ENCODE assay signal across 16 cellular contexts in genomic region chr13:40228981-40229380, GRCh38.
DNase-seq lines count a peak whose midpoint lies in the region; ATAC-seq and TF ChIP-seq lines count a peak whose summit lies in the region.
"Had no signal": no experiment of that assay in that cellular context is flagged by ENCODE, and none has a peak within 500 bp of the region (broad histone marks: within the 10 kb centered on the region; RNA-seq: fewer than 3 reads in every experiment).

No MANE protein-coding gene starts in this region.

- H3K36me3 ChIP-seq in subcutaneous abdominal adipose tissue (ENCODE audit: control insufficient read depth in 5 of 5, insufficient read depth in 5 of 5, low read length in 5 of 5) = no peaks in the 10 kb centered on the region
- H3K36me3 ChIP-seq: SJSA1 had no signal

- POLR2A ChIA-PET in CD4-positive, alpha-beta T cell (lab: Charles Lee) = no interaction called here

- no peaks in the 10 kb centered on the region for H3K9me3 ChIP-seq in subcutaneous abdominal adipose tissue (ENCODE audit: control insufficient read depth in 5 of 5, low read length in 5 of 5)
- H3K9me3 ChIP-seq in CD4-positive, alpha-beta T cell (ENCODE audit: control insufficient read depth, low read length) = no peaks in the 10 kb centered on the region
- H3K9me3 ChIP-seq: SJSA1 had no signal

- no peak overlapping the region for H3K9ac ChIP-seq in subcutaneous abdominal adipose tissue (ENCODE audit: low read length in 5 of 5)

- peaks cover 15% of the 10 kb centered on the region for H3K4me1 Mint-ChIP-seq in CD4-positive, alpha-beta T cell (ENCODE audit: low read depth)

- peak overlapping the region; percentile 6 for H3K27ac ChIP-seq in subcutaneous abdominal adipose tissue (ENCODE audit: low read depth, low read length)
- H3K27ac ChIP-seq in CD4-positive, alpha-beta T cell (ENCODE audit: low read depth, low read length) = no peak overlapping the region
- H3K27ac ChIP-seq: SJSA1 had no signal

- H3K4me3 Mint-ChIP-seq in CD4-positive, alpha-beta T cell = no peak overlapping the region
- H3K4me3 Mint-ChIP-seq: HFFc6 had no signal

- H3K9me3 Mint-ChIP-seq in CD4-positive, alpha-beta T cell = no peaks in the 10 kb centered on the region
- H3K9me3 Mint-ChIP-seq: HFFc6 had no signal

- peak; percentile 59 for DNase-seq in Caki2 (ENCODE audit: low read depth)
- DNase-seq in amniotic epithelial cell (ENCODE audit: low read depth) = peak; percentile 89
- DNase-seq in kidney glomerular epithelial cell (lab: John Stamatoyannopoulos, UW) = peak; percentile 32
- DNase-seq in medulla oblongata (ENCODE audit: extremely low spot score) = no peak
- DNase-seq in T1000 (lab: John Stamatoyannopoulos, UW) = no peak
- DNase-seq in CD4-positive, alpha-beta T cell = no peak
- DNase-seq: COR-L47, HFFc6, KBM-7, NCI-H1105 treated with DMSO at 0.1 percent for 48 hours, NCI-H1694, NCI-H2107, NCI-H226 had no signal

- in situ Hi-C loops in Caki2 (cut with HindIII; ENCODE audit: low pct_unique_long_range_greater_than_20kb, low sequenced_read_pairs) = no loop called here

- intact Hi-C loops in CD4-positive, alpha-beta T cell (cut with DNase I, micrococcal nuclease) = no loop called here

- no peak overlapping the region for H3K27ac Mint-ChIP-seq in CD4-positive, alpha-beta T cell
- H3K27ac Mint-ChIP-seq: HFFc6 had no signal

- CTCF ChIA-PET in CD4-positive, alpha-beta T cell (lab: Charles Lee) = interaction anchor here (1.1 kb wide), 1 partner anchor 22 kb away, joined by 3 read pairs; no protein-coding TSS in a partner anchor

- no peak for TF ChIP-seq CTCF in CD4-positive, alpha-beta T cell (IDR thresholded peaks at IDR 0.05)

- peaks cover 1 to 32% (median 19%) of the 10 kb centered on the region in 5 donors for H3K4me1 ChIP-seq in subcutaneous abdominal adipose tissue (ENCODE audit: control insufficient read depth in 5 of 5, insufficient read depth in 5 of 5, low read length in 5 of 5)

- H3K4me3 ChIP-seq in subcutaneous abdominal adipose tissue (ENCODE audit: low read depth in 1 of 5, low read length in 5 of 5) = no peak overlapping the region
- H3K4me3 ChIP-seq: SJSA1 had no signal

- H3K27me3 ChIP-seq in subcutaneous abdominal adipose tissue (ENCODE audit: control insufficient read depth in 5 of 5, insufficient read depth in 4 of 5, low read length in 5 of 5) = no peaks in the 10 kb centered on the region
- H3K27me3 ChIP-seq in CD4-positive, alpha-beta T cell (ENCODE audit: control insufficient read depth, insufficient read depth, low read length) = no peaks in the 10 kb centered on the region
- H3K27me3 ChIP-seq: SJSA1 had no signal

- no peak for ATAC-seq in CD4-positive, alpha-beta T cell (ENCODE audit: poor library complexity)
- ATAC-seq: HepG2 had no signal

- no peaks in the 10 kb centered on the region for H3K27me3 Mint-ChIP-seq in CD4-positive, alpha-beta T cell

- H3K36me3 Mint-ChIP-seq in CD4-positive, alpha-beta T cell (ENCODE audit: low read depth) = no peaks in the 10 kb centered on the region

Comparison
In these comparisons a context has a peak if more than half of its experiments do, and no peak if none do; other contexts are left out.
1. DNase-seq: peak in Caki2 (single experiment), amniotic epithelial cell (single experiment) and kidney glomerular epithelial cell (single experiment); none in medulla oblongata (single experiment), T1000 (single experiment) and CD4-positive, alpha-beta T cell (0 of 10).